In the genomic region with DNA sequence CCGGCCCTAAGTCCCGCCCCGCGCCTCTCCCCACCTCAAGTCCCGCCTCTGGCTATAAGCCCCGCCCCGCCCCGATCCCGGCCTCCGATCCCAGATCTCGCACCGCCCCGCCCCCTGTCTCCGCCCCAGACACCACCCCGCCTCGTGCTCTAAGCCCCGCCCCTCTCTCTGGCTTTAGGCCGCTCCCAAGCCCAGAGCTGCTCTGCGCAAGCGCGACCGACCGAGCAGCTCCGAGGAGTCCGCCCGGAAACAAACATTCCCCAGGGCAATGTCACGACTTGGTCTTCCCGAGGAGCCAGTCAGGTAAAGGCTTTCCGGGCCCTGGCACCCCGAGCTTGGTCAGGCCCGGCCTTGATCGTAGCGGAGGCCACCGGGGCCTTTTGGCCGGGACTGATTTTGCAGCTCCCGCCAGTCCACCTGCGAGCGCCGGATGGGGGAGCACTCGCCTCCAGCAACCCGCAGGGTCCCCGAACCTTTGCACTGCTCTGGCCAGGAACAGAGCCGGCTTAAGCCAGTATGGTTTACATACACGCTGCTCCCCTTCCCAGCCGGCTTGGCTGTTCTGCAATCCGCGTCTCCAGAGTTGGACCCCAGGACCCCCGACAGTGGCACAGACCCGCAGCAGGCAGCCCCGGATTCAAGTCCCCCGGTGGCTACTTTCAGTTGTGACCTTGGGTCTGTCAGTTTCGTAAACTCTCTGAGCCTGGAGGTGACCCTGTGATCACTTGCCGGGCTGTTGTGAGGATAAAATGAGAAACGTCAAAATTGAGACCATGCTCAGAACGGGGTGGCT, we compare ENCODE assay signal across 8 cellular contexts. TPM values are rescaled to one million over a fixed set of nuclear protein-coding genes. Genes with fewer than 3 reads are reported as not detected.
A peak's percentile ranks its signal among the peaks of the same experiment; 100 is the strongest.
DNase-seq lines count a peak whose midpoint lies in the region; ATAC-seq, FAIRE-seq and TF ChIP-seq lines count a peak whose summit lies in the region.

A gene (plus strand): TSS at position 200 of the 793 bp plus-strand sequence. CDS start 69 bp downstream, at position 269.

- ATAC-seq in GM18858 (IDR thresholded peaks at IDR 0.05; ENCODE audit: unreplicated experiment) = peak; percentile 73
- peak; percentile 81 for ATAC-seq in HG03066 (IDR thresholded peaks at IDR 0.05; ENCODE audit: low read depth, unreplicated experiment)

- no peaks in the 10 kb centered on the region for H3K27me3 ChIP-seq in breast epithelium
- no peaks in the 10 kb centered on the region for H3K27me3 ChIP-seq in small intestine (ENCODE audit: control insufficient read depth in 2 of 2, insufficient read depth in 2 of 2, low read length in 2 of 2)

- TF ChIP-seq POLR2A in breast epithelium (IDR thresholded peaks at IDR 0.05) = no peak

- peak within 1 kb of the TSS; percentile 77 to 81 (median 78) for H3K4me3 ChIP-seq in breast epithelium
- H3K4me3 ChIP-seq in small intestine (ENCODE audit: low read depth in 1 of 2, low read length in 2 of 2) = peak within 1 kb of the TSS; percentile 62 to 64

- H3K27ac ChIP-seq in VCaP (peak within 1 kb of the TSS; percentile 64; the same call in 1 of the 2 replicates), breast epithelium (peak within 1 kb of the TSS; percentile 82 to 85), small intestine (ENCODE audit: low read depth in 1 of 2, low read length in 1 of 2) (peak within 1 kb of the TSS; percentile 63 to 82)

- no peaks in the 10 kb centered on the region for H3K4me1 ChIP-seq in breast epithelium
- H3K4me1 ChIP-seq in small intestine (ENCODE audit: control insufficient read depth in 2 of 2, insufficient read depth in 1 of 2, low read depth in 1 of 2, low read length in 1 of 2) = no peaks in the 10 kb centered on the region

- no peaks in the 10 kb centered on the region for H3K36me3 ChIP-seq in breast epithelium
- H3K36me3 ChIP-seq in small intestine (ENCODE audit: control insufficient read depth in 2 of 2, insufficient read depth in 2 of 2, low read length in 2 of 2) = no peaks in the 10 kb centered on the region

- in situ Hi-C loops in ACHN (cut with HindIII; ENCODE audit: low pct_ligation_motif_present, low pct_unique_long_range_greater_than_20kb, low sequenced_read_pairs) = no loop called here

- TF ChIP-seq CTCF in VCaP (conservative IDR thresholded peaks at IDR 0.05) = no peak
- no peak for TF ChIP-seq CTCF in breast epithelium (IDR thresholded peaks at IDR 0.05)

- no peaks in the 10 kb centered on the region for H3K9me3 ChIP-seq in breast epithelium
- H3K9me3 ChIP-seq in small intestine (ENCODE audit: control insufficient read depth, low read depth) = no peaks in the 10 kb centered on the region

- intact Hi-C loops in breast epithelium (cut with DNase I; ENCODE audit: low total_unique reads) = no loop called here

- FAIRE-seq in small intestine (lab: Jason Lieb, UNC) = no peak

- WGBS in small intestine, 3 donors = 0 to 1% (median 1%) methylated on average over 44 to 55 of the region's 55 CpGs

- DNase-seq in ACHN = peak; percentile 98
- DNase-seq in NCI-H2107 treated with DMSO at 0.1 percent for 48 hours (lab: John Stamatoyannopoulos, UW; ENCODE audit: unreplicated experiment) = peak; percentile 92
- DNase-seq in breast epithelium (ENCODE audit: low spot score in 2 of 2) = peak; percentile 96 to 99
- DNase-seq in iPS-NIHi11 (ENCODE audit: low spot score) = peak; percentile 99
- DNase-seq in small intestine = peak; percentile 99

RNA-seq across cellular contexts. Expression of the gene that starts here (rescaled TPM):
- total RNA-seq in breast epithelium = 10 to 100 TPM in 2 of 3 donors, 1 to 10 TPM in 1; 4.9 to 12.3 (median 11.1) TPM
- polyA plus RNA-seq in small intestine = 10 to 100 TPM in 2 of 3 donors, 1 to 10 TPM in 1; 8.4 to 17.2 (median 11.2) TPM

Comparison
In these comparisons a context has a peak if more than half of its experiments do, and no peak if none do; other contexts are left out.
1. Peak in every context shown above with its lines: DNase-seq, ATAC-seq, H3K4me3 ChIP-seq and H3K27ac ChIP-seq.